In the genomic region with DNA sequence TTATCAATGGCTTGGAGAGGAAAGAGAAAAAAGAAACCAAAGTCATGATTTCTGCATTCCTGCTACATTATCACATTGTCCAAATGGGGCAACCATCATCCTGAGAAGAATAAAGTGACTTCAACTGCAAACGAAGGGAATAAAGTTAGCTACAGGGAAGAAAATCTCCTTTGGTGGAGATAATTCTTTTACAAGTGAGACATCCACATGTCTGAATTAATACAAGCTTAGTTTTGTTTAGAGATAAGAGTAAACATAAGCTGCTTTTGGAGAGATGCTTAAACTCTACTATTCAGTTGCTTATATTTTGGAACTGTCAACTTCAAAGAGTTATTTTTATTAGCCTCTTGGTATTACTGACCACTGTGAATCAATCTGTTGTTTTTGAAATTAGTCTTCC, we compare ENCODE assay signal across 4 cellular contexts. TPM values are rescaled to one million over a fixed set of nuclear protein-coding genes. Genes with fewer than 3 reads are reported as not detected.
"Had no signal": no experiment of that assay in that cellular context is flagged by ENCODE, and none has a peak within 500 bp of the region (broad histone marks: within the 10 kb centered on the region; RNA-seq: fewer than 3 reads in every experiment).

A gene (minus strand): TSS at position 101 of the 400 bp plus-strand sequence. CDS start 55 bp downstream, at position 46.

- DNase-seq: GDM1, GF-D8 had no signal

- H3K4me3 ChIP-seq: GM12878 had no signal

RNA-seq across cellular contexts. Expression of the gene that starts here (rescaled TPM):
- total RNA-seq: G401, GM12878 had no signal
- polyA plus RNA-seq: GM12878 had no signal
